8 cellular contexts compared by ENCODE assay signal in genomic region chr4:6546681-6547447, GRCh38. TPM values are rescaled to one million over a fixed set of nuclear protein-coding genes. Genes with fewer than 3 reads are reported as not detected.
DNase-seq lines count a peak whose midpoint lies in the region; ATAC-seq and TF ChIP-seq lines count a peak whose summit lies in the region.

No MANE protein-coding gene starts in this region.

- CTCF ChIA-PET in activated CD8-positive, alpha-beta memory T cell treated with anti-CD3 and anti-CD28 coated beads, Interleukin-2, amount 10 ng/mL, durations not matched to agents 7 days and 5 days (lab: Charles Lee), result interaction anchor here (0.6 to 3.2 kb wide), 14 partner anchors 10 to 519 kb away, joined by 3 to 18 read pairs (median 4); partner anchors contain the start of gene MAN2B2

- peak; percentile 44 for DNase-seq in CMK (ENCODE audit: low read depth)
- peak; percentile 38 for DNase-seq in HCEC 1CT
- DNase-seq in NCI-H69 (lab: John Stamatoyannopoulos, UW), result peak; percentile 62
- DNase-seq in activated CD8-positive, alpha-beta memory T cell treated with anti-CD3 and anti-CD28 coated beads, Interleukin-2, amount 10 ng/mL, durations not matched to agents 7 days and 5 days, result peak; percentile 63
- peak; percentile 76 for DNase-seq in epithelial cell of esophagus (ENCODE audit: low read depth)
- DNase-seq in naive thymus-derived CD8-positive, alpha-beta T cell, result peak in 9 of 10 donors; percentile 6 to 67 (median 42)
- DNase-seq in superior temporal gyrus (ENCODE audit: extremely low spot score), result peak; percentile 87
- DNase-seq in DMS153 treated with DMSO at 0.1 percent for 48 hours (lab: John Stamatoyannopoulos, UW; ENCODE audit: unreplicated experiment), result no peak

- H3K4me3 ChIP-seq in epithelial cell of esophagus (ENCODE audit: low read length), result no peak overlapping the region

- ATAC-seq in activated CD8-positive, alpha-beta memory T cell treated with anti-CD3 and anti-CD28 coated beads, Interleukin-2, amount 10 ng/mL, durations not matched to agents 7 days and 5 days, result peak; percentile 57
- ATAC-seq in naive thymus-derived CD8-positive, alpha-beta T cell, result peak; percentile 55 to 59

- peaks cover 5% of the 10 kb centered on the region for H3K9me3 Mint-ChIP-seq in activated CD8-positive, alpha-beta memory T cell treated with anti-CD3 and anti-CD28 coated beads, Interleukin-2, amount 10 ng/mL, durations not matched to agents 7 days and 5 days (ENCODE audit: low read depth)
- peaks cover 0 to 11% (median 6%) of the 10 kb centered on the region in 9 donors for H3K9me3 Mint-ChIP-seq in naive thymus-derived CD8-positive, alpha-beta T cell

- peaks cover 7% of the 10 kb centered on the region for H3K27me3 Mint-ChIP-seq in activated CD8-positive, alpha-beta memory T cell treated with anti-CD3 and anti-CD28 coated beads, Interleukin-2, amount 10 ng/mL, durations not matched to agents 7 days and 5 days
- H3K27me3 Mint-ChIP-seq in naive thymus-derived CD8-positive, alpha-beta T cell, result peaks cover 11 to 68% (median 41%) of the 10 kb centered on the region in 5 donors

- no peak overlapping the region for H3K4me3 Mint-ChIP-seq in activated CD8-positive, alpha-beta memory T cell treated with anti-CD3 and anti-CD28 coated beads, Interleukin-2, amount 10 ng/mL, durations not matched to agents 7 days and 5 days
- H3K4me3 Mint-ChIP-seq in naive thymus-derived CD8-positive, alpha-beta T cell, result peak overlapping the region in 1 of 10 donors; percentile 70

- TF ChIP-seq CTCF in epithelial cell of esophagus (IDR thresholded peaks at IDR 0.05; ENCODE audit: insufficient read depth, low read depth, low read length, missing control alignments), result peak; percentile 86

- POLR2A ChIA-PET in naive thymus-derived CD8-positive, alpha-beta T cell (lab: Charles Lee), result no interaction called here

- H3K27ac Mint-ChIP-seq in activated CD8-positive, alpha-beta memory T cell treated with anti-CD3 and anti-CD28 coated beads, Interleukin-2, amount 10 ng/mL, durations not matched to agents 7 days and 5 days, result no peak overlapping the region
- peak overlapping the region in 1 of 10 donors; percentile 67 for H3K27ac Mint-ChIP-seq in naive thymus-derived CD8-positive, alpha-beta T cell

- no peaks in the 10 kb centered on the region for H3K4me1 Mint-ChIP-seq in activated CD8-positive, alpha-beta memory T cell treated with anti-CD3 and anti-CD28 coated beads, Interleukin-2, amount 10 ng/mL, durations not matched to agents 7 days and 5 days
- H3K4me1 Mint-ChIP-seq in naive thymus-derived CD8-positive, alpha-beta T cell, result peaks cover 0 to 10% (median 1%) of the 10 kb centered on the region in 4 donors

- no peaks in the 10 kb centered on the region for H3K36me3 Mint-ChIP-seq in activated CD8-positive, alpha-beta memory T cell treated with anti-CD3 and anti-CD28 coated beads, Interleukin-2, amount 10 ng/mL, durations not matched to agents 7 days and 5 days
- peaks cover 0 to 5% (median 5%) of the 10 kb centered on the region in 3 donors for H3K36me3 Mint-ChIP-seq in naive thymus-derived CD8-positive, alpha-beta T cell

RNA-seq across cellular contexts. Expression of gene MAN2B2, which starts 28.1 kb away (rescaled TPM):
- 10 to 100 TPM; 28.0 to 33.1 TPM for total RNA-seq in activated CD8-positive, alpha-beta memory T cell treated with anti-CD3 and anti-CD28 coated beads, Interleukin-2, amount 10 ng/mL, durations not matched to agents 7 days and 5 days
- 10 to 100 TPM; 41.2 to 43.2 TPM for total RNA-seq in naive thymus-derived CD8-positive, alpha-beta T cell
- 10 to 100 TPM; 11.8 to 30.4 (median 14.4) TPM for polyA plus RNA-seq in naive thymus-derived CD8-positive, alpha-beta T cell
